1 cellular context compared by ENCODE assay signal in the genomic region with DNA sequence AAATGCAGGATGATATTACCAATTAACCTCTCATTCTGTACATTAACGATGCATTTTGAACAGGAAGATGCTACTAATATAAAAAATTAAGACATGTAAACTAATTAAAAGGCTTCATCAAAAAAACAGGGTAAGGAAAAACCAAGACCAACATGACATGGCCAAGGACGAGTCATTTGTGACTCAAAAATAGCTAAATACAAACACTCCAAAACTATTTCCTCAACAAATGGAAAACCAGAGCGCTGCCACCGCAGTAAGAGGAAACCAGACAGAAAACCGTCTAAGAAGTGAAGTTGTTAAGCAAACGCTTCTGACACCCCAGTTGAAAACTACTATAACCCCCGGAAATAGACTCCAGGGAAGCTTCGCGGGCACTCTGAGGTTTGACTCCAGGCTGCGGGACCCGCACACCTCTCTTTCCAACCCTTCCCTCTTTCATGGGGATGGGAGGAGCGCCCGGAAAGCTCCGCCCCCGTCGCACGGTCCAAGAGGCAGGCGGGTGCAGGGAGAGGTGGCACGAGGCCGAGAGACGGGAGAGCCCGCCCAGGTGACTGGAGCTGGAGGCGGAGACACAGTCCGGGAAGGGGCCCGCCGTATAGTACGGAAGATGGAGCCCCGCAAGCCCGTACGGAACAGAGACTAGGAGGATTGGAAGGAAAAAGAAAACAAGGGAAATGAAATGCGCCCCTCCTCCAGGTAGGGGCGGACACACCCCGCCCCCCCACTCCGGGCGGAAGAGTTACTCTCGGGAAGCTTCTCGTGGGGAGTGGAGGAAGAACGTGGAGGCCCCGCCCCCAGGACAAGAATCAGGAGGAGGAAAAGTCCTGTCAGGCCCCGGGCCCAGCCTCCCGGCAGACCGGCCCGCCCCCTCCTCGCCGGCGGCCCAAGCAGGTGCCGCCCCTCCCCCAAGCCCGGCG.
TF ChIP-seq lines count a peak whose summit lies in the region.

No MANE protein-coding gene starts in this region.

TF ChIP-seq in HEK293, 187 proteins besides CTCF, POLR2A, EP300 and RAD21 (continued from another document and continues in another):
- TF ChIP-seq, protein P1, sequence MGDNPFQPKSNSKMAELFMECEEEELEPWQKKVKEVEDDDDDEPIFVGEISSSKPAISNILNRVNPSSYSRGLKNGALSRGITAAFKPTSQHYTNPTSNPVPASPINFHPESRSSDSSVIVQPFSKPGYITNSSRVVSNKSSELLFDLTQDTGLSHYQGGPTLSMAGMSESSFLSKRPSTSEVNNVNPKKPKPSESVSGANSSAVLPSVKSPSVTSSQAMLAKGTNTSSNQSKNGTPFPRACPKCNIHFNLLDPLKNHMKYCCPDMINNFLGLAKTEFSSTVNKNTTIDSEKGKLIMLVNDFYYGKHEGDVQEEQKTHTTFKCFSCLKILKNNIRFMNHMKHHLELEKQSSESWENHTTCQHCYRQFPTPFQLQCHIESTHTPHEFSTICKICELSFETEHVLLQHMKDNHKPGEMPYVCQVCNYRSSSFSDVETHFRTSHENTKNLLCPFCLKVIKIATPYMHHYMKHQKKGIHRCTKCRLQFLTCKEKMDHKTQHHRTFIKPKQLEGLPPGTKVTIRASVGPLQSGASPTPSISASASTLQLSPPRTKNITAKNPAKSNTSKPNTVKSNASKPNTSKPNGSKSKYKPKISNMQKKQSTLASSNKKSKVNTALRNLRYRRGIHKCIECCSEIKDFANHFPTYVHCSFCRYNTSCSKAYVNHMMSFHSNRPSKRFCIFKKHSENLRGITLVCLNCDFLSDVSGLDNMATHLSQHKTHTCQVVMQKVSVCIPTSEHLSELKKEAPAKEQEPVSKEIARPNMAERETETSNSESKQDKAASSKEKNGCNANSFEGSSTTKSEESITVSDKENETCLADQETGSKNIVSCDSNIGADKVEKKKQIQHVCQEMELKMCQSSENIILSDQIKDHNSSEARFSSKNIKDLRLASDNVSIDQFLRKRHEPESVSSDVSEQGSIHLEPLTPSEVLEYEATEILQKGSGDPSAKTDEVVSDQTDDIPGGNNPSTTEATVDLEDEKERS (tag by site-specific recombination; IDR thresholded peaks at IDR 0.05), result no peak
- TF ChIP-seq ZNF837 (tag by site-specific recombination; IDR thresholded peaks at IDR 0.05) (no peak), ZNF621 (tag by site-specific recombination; IDR thresholded peaks at IDR 0.05) (no peak), ZNF555 (tag by site-specific recombination; conservative IDR thresholded peaks at IDR 0.05) (no peak), ZNF37A (tag by site-specific recombination; IDR thresholded peaks at IDR 0.05) (no peak), ZNF394 (tag by site-specific recombination; IDR thresholded peaks at IDR 0.05; ENCODE audit: borderline replicate concordance) (no peak), ZFP41 (tag by site-specific recombination; IDR thresholded peaks at IDR 0.05; ENCODE audit: borderline replicate concordance) (no peak), MZF1 (tag by site-specific recombination; IDR thresholded peaks at IDR 0.05; ENCODE audit: borderline replicate concordance) (no peak), ZNF664 (tag by site-specific recombination; IDR thresholded peaks at IDR 0.05) (no peak), ZNF155 (tag by site-specific recombination; IDR thresholded peaks at IDR 0.05) (no peak), BCL11A (tag by site-specific recombination; IDR thresholded peaks at IDR 0.05; ENCODE audit: low read depth) (no peak), SCRT1 (tag by site-specific recombination; IDR thresholded peaks at IDR 0.05; ENCODE audit: borderline replicate concordance) (no peak), HOXC10 (CRISPR knock-in tag; IDR thresholded peaks at IDR 0.05) (no peak), ZNF785 (tag by site-specific recombination; IDR thresholded peaks at IDR 0.05) (no peak), MEIS1 (CRISPR knock-in tag; IDR thresholded peaks at IDR 0.05; ENCODE audit: borderline replicate concordance) (no peak), ZNF169 (tag by site-specific recombination; IDR thresholded peaks at IDR 0.05) (no peak), ZNF174 (tag by site-specific recombination; IDR thresholded peaks at IDR 0.05) (no peak), ZNF48 (tag by site-specific recombination; IDR thresholded peaks at IDR 0.05) (no peak), ZNF138 (tag by site-specific recombination; IDR thresholded peaks at IDR 0.05; ENCODE audit: borderline replicate concordance) (no peak), KLF9 (tag by site-specific recombination; IDR thresholded peaks at IDR 0.05; ENCODE audit: low read depth) (peak; percentile 84), ZBTB17 (tag by site-specific recombination; IDR thresholded peaks at IDR 0.05) (peak; percentile 26; the same call in 1 of the 2 replicates), ZEB2 (tag by site-specific recombination; IDR thresholded peaks at IDR 0.05) (peak; percentile 86; the same call in 1 of the 2 replicates), ZNF175 (tag by site-specific recombination; IDR thresholded peaks at IDR 0.05) (no peak), OVOL3 (tag by site-specific recombination; IDR thresholded peaks at IDR 0.05) (no peak), ZXDB (tag by site-specific recombination; IDR thresholded peaks at IDR 0.05) (no peak), GLI2 (tag by site-specific recombination; IDR thresholded peaks at IDR 0.05; ENCODE audit: borderline replicate concordance, low read depth) (no peak)
- TF ChIP-seq, protein P2, sequence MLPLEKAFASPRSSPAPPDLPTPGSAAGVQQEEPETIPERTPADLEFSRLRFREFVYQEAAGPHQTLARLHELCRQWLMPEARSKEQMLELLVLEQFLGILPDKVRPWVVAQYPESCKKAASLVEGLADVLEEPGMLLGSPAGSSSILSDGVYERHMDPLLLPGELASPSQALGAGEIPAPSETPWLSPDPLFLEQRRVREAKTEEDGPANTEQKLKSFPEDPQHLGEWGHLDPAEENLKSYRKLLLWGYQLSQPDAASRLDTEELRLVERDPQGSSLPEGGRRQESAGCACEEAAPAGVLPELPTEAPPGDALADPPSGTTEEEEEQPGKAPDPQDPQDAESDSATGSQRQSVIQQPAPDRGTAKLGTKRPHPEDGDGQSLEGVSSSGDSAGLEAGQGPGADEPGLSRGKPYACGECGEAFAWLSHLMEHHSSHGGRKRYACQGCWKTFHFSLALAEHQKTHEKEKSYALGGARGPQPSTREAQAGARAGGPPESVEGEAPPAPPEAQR (tag by site-specific recombination; IDR thresholded peaks at IDR 0.05), result no peak
- TF ChIP-seq, protein P3, sequence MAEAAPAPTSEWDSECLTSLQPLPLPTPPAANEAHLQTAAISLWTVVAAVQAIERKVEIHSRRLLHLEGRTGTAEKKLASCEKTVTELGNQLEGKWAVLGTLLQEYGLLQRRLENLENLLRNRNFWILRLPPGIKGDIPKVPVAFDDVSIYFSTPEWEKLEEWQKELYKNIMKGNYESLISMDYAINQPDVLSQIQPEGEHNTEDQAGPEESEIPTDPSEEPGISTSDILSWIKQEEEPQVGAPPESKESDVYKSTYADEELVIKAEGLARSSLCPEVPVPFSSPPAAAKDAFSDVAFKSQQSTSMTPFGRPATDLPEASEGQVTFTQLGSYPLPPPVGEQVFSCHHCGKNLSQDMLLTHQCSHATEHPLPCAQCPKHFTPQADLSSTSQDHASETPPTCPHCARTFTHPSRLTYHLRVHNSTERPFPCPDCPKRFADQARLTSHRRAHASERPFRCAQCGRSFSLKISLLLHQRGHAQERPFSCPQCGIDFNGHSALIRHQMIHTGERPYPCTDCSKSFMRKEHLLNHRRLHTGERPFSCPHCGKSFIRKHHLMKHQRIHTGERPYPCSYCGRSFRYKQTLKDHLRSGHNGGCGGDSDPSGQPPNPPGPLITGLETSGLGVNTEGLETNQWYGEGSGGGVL (tag by site-specific recombination; IDR thresholded peaks at IDR 0.05), result no peak
- TF ChIP-seq, protein P4, sequence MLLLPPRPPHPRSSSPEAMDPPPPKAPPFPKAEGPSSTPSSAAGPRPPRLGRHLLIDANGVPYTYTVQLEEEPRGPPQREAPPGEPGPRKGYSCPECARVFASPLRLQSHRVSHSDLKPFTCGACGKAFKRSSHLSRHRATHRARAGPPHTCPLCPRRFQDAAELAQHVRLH (tag by site-specific recombination; IDR thresholded peaks at IDR 0.05), result no peak
- TF ChIP-seq, protein P5, sequence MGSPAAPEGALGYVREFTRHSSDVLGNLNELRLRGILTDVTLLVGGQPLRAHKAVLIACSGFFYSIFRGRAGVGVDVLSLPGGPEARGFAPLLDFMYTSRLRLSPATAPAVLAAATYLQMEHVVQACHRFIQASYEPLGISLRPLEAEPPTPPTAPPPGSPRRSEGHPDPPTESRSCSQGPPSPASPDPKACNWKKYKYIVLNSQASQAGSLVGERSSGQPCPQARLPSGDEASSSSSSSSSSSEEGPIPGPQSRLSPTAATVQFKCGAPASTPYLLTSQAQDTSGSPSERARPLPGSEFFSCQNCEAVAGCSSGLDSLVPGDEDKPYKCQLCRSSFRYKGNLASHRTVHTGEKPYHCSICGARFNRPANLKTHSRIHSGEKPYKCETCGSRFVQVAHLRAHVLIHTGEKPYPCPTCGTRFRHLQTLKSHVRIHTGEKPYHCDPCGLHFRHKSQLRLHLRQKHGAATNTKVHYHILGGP (tag by site-specific recombination; IDR thresholded peaks at IDR 0.05), result no peak
- TF ChIP-seq, protein P6, sequence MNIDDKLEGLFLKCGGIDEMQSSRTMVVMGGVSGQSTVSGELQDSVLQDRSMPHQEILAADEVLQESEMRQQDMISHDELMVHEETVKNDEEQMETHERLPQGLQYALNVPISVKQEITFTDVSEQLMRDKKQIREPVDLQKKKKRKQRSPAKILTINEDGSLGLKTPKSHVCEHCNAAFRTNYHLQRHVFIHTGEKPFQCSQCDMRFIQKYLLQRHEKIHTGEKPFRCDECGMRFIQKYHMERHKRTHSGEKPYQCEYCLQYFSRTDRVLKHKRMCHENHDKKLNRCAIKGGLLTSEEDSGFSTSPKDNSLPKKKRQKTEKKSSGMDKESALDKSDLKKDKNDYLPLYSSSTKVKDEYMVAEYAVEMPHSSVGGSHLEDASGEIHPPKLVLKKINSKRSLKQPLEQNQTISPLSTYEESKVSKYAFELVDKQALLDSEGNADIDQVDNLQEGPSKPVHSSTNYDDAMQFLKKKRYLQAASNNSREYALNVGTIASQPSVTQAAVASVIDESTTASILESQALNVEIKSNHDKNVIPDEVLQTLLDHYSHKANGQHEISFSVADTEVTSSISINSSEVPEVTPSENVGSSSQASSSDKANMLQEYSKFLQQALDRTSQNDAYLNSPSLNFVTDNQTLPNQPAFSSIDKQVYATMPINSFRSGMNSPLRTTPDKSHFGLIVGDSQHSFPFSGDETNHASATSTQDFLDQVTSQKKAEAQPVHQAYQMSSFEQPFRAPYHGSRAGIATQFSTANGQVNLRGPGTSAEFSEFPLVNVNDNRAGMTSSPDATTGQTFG (tag by site-specific recombination; IDR thresholded peaks at IDR 0.05; ENCODE audit: borderline replicate concordance), result no peak
- TF ChIP-seq, protein P7, sequence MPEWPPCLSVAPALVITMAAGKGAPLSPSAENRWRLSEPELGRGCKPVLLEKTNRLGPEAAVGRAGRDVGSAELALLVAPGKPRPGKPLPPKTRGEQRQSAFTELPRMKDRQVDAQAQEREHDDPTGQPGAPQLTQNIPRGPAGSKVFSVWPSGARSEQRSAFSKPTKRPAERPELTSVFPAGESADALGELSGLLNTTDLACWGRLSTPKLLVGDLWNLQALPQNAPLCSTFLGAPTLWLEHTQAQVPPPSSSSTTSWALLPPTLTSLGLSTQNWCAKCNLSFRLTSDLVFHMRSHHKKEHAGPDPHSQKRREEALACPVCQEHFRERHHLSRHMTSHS (tag by site-specific recombination; IDR thresholded peaks at IDR 0.05), result no peak
- TF ChIP-seq, protein P8, sequence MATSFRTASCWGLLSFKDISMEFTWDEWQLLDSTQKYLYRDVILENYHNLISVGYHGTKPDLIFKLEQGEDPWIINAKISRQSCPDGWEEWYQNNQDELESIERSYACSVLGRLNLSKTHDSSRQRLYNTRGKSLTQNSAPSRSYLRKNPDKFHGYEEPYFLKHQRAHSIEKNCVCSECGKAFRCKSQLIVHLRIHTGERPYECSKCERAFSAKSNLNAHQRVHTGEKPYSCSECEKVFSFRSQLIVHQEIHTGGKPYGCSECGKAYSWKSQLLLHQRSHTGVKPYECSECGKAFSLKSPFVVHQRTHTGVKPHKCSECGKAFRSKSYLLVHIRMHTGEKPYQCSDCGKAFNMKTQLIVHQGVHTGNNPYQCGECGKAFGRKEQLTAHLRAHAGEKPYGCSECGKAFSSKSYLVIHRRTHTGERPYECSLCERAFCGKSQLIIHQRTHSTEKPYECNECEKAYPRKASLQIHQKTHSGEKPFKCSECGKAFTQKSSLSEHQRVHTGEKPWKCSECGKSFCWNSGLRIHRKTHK (tag by site-specific recombination; IDR thresholded peaks at IDR 0.05), result no peak
- TF ChIP-seq, protein P9, sequence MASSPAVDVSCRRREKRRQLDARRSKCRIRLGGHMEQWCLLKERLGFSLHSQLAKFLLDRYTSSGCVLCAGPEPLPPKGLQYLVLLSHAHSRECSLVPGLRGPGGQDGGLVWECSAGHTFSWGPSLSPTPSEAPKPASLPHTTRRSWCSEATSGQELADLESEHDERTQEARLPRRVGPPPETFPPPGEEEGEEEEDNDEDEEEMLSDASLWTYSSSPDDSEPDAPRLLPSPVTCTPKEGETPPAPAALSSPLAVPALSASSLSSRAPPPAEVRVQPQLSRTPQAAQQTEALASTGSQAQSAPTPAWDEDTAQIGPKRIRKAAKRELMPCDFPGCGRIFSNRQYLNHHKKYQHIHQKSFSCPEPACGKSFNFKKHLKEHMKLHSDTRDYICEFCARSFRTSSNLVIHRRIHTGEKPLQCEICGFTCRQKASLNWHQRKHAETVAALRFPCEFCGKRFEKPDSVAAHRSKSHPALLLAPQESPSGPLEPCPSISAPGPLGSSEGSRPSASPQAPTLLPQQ (tag by site-specific recombination; IDR thresholded peaks at IDR 0.05), result no peak
- TF ChIP-seq, protein P10, sequence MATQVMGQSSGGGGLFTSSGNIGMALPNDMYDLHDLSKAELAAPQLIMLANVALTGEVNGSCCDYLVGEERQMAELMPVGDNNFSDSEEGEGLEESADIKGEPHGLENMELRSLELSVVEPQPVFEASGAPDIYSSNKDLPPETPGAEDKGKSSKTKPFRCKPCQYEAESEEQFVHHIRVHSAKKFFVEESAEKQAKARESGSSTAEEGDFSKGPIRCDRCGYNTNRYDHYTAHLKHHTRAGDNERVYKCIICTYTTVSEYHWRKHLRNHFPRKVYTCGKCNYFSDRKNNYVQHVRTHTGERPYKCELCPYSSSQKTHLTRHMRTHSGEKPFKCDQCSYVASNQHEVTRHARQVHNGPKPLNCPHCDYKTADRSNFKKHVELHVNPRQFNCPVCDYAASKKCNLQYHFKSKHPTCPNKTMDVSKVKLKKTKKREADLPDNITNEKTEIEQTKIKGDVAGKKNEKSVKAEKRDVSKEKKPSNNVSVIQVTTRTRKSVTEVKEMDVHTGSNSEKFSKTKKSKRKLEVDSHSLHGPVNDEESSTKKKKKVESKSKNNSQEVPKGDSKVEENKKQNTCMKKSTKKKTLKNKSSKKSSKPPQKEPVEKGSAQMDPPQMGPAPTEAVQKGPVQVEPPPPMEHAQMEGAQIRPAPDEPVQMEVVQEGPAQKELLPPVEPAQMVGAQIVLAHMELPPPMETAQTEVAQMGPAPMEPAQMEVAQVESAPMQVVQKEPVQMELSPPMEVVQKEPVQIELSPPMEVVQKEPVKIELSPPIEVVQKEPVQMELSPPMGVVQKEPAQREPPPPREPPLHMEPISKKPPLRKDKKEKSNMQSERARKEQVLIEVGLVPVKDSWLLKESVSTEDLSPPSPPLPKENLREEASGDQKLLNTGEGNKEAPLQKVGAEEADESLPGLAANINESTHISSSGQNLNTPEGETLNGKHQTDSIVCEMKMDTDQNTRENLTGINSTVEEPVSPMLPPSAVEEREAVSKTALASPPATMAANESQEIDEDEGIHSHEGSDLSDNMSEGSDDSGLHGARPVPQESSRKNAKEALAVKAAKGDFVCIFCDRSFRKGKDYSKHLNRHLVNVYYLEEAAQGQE (tag by site-specific recombination; IDR thresholded peaks at IDR 0.05), result no peak
